ENCODE assay signal across 1 cellular context in genomic region chrX:153800177-153800722, GRCh38.
TF ChIP-seq lines count a peak whose summit lies in the region.

No MANE protein-coding gene starts in this region.

TF ChIP-seq in HepG2, 621 proteins besides CTCF, POLR2A, EP300 and RAD21:
- TF ChIP-seq EEA1 (CRISPR knock-in tag; IDR thresholded peaks at IDR 0.05; ENCODE audit: borderline replicate concordance) (no peak), HNRNPUL1 (IDR thresholded peaks at IDR 0.05; ENCODE audit: low read depth, low read length) (no peak), DPF2 (CRISPR knock-in tag; IDR thresholded peaks at IDR 0.05; ENCODE audit: borderline replicate concordance, low read depth) (no peak), ZNF839 (CRISPR knock-in tag; IDR thresholded peaks at IDR 0.05; ENCODE audit: borderline replicate concordance) (no peak), RBFOX2 (IDR thresholded peaks at IDR 0.05; ENCODE audit: low read depth, low read length) (peak; percentile 32; the same call in 1 of the 2 replicates), EED (CRISPR knock-in tag; IDR thresholded peaks at IDR 0.05) (no peak), AGO2 (optimal IDR thresholded peaks at IDR 0.05; ENCODE audit: low read depth, low read length) (peak; percentile 86)
TF ChIP-seq in HepG2: peak in this region for 2.
